In genomic region chr20:5780233-5781217, GRCh38 we compare ENCODE assay signal across 11 cellular contexts. TPM values are rescaled to one million over a fixed set of nuclear protein-coding genes. Genes with fewer than 3 reads are reported as not detected.
DNase-seq lines count a peak whose midpoint lies in the region; ATAC-seq and FAIRE-seq lines count a peak whose summit lies in the region.
"Had no signal": no experiment of that assay in that cellular context is flagged by ENCODE, and none has a peak within 500 bp of the region (broad histone marks: within the 10 kb centered on the region; RNA-seq: fewer than 3 reads in every experiment).

No MANE protein-coding gene starts in this region.

- H3K9me3 Mint-ChIP-seq in activated naive CD4-positive, alpha-beta T cell treated with anti-CD3 and anti-CD28 coated beads for 36 hours = no peaks in the 10 kb centered on the region
- no peaks in the 10 kb centered on the region for H3K9me3 Mint-ChIP-seq in activated naive CD8-positive, alpha-beta T cell treated with anti-CD3 and anti-CD28 coated beads, Interleukin-2, amount 50 U/mL, for 24 hours

- no peaks in the 10 kb centered on the region for H3K36me3 ChIP-seq in small intestine (ENCODE audit: control insufficient read depth in 2 of 2, insufficient read depth in 2 of 2, low read length in 2 of 2)
- H3K36me3 ChIP-seq: ovary had no signal

- FAIRE-seq in small intestine (lab: Jason Lieb, UNC) (no peak), frontal cortex (lab: Jason Lieb, UNC) (no peak)

- no peak overlapping the region for H3K4me3 ChIP-seq in small intestine (ENCODE audit: low read depth in 1 of 2, low read length in 2 of 2)
- H3K4me3 ChIP-seq: ovary had no signal

- H3K9me3 ChIP-seq in small intestine (ENCODE audit: control insufficient read depth, low read depth) = no peaks in the 10 kb centered on the region
- H3K9me3 ChIP-seq: ovary had no signal

- H3K27ac Mint-ChIP-seq in activated naive CD4-positive, alpha-beta T cell treated with anti-CD3 and anti-CD28 coated beads for 36 hours = peak overlapping the region; percentile 68
- peak overlapping the region; percentile 67 for H3K27ac Mint-ChIP-seq in activated naive CD8-positive, alpha-beta T cell treated with anti-CD3 and anti-CD28 coated beads, Interleukin-2, amount 50 U/mL, for 24 hours

- H3K27me3 Mint-ChIP-seq in activated naive CD4-positive, alpha-beta T cell treated with anti-CD3 and anti-CD28 coated beads for 36 hours (ENCODE audit: low read depth) = no peaks in the 10 kb centered on the region
- no peaks in the 10 kb centered on the region for H3K27me3 Mint-ChIP-seq in activated naive CD8-positive, alpha-beta T cell treated with anti-CD3 and anti-CD28 coated beads, Interleukin-2, amount 50 U/mL, for 24 hours

- 51 to 79% (median 53%) methylated on average over 7 of the region's 7 CpGs for WGBS in small intestine, 3 donors

- peaks cover 7% of the 10 kb centered on the region in 2 donors for H3K4me1 ChIP-seq in small intestine (ENCODE audit: control insufficient read depth in 2 of 2, insufficient read depth in 1 of 2, low read depth in 1 of 2, low read length in 1 of 2)

- H3K36me3 Mint-ChIP-seq in activated naive CD4-positive, alpha-beta T cell treated with anti-CD3 and anti-CD28 coated beads for 36 hours (ENCODE audit: low read depth) = peaks cover 2% of the 10 kb centered on the region
- peaks cover 18% of the 10 kb centered on the region for H3K36me3 Mint-ChIP-seq in activated naive CD8-positive, alpha-beta T cell treated with anti-CD3 and anti-CD28 coated beads, Interleukin-2, amount 50 U/mL, for 24 hours (ENCODE audit: low read depth)

- no peak overlapping the region for H3K4me3 Mint-ChIP-seq in activated naive CD4-positive, alpha-beta T cell treated with anti-CD3 and anti-CD28 coated beads for 36 hours
- no peak overlapping the region for H3K4me3 Mint-ChIP-seq in activated naive CD8-positive, alpha-beta T cell treated with anti-CD3 and anti-CD28 coated beads, Interleukin-2, amount 50 U/mL, for 24 hours

- CTCF ChIA-PET in activated naive CD4-positive, alpha-beta T cell treated with anti-CD3 and anti-CD28 coated beads for 36 hours (lab: Charles Lee) = no interaction called here

- H3K27ac ChIP-seq in small intestine (ENCODE audit: low read depth in 1 of 2, low read length in 1 of 2) = peak overlapping the region; percentile 17 to 24
- H3K27ac ChIP-seq: ovary had no signal

- intact Hi-C loops in activated naive CD4-positive, alpha-beta T cell treated with anti-CD3 and anti-CD28 coated beads for 36 hours (cut with micrococcal nuclease) = no loop called here

- H3K4me1 Mint-ChIP-seq in activated naive CD4-positive, alpha-beta T cell treated with anti-CD3 and anti-CD28 coated beads for 36 hours (ENCODE audit: low read depth) = peaks cover 5% of the 10 kb centered on the region
- H3K4me1 Mint-ChIP-seq in activated naive CD8-positive, alpha-beta T cell treated with anti-CD3 and anti-CD28 coated beads, Interleukin-2, amount 50 U/mL, for 24 hours = peaks cover 6% of the 10 kb centered on the region

- DNase-seq in activated naive CD4-positive, alpha-beta T cell treated with anti-CD3 and anti-CD28 coated beads for 36 hours = no peak
- DNase-seq in activated naive CD4-positive, alpha-beta T cell (lab: John Stamatoyannopoulos, UW) = no peak
- DNase-seq in HCEC 1CT (peak; percentile 28), small intestine (peak; percentile 67), frontal cortex (ENCODE audit: low spot score in 2 of 2) (no peak), activated gamma-delta T cell (lab: John Stamatoyannopoulos, UW) (no peak)
- DNase-seq in activated naive CD8-positive, alpha-beta T cell treated with anti-CD3 and anti-CD28 coated beads, Interleukin-2, amount 50 U/mL, for 24 hours = no peak
- DNase-seq: Karpas-422; ovary; stimulated activated CD4-positive, alpha-beta T cell treated with anti-CD3 and anti-CD28 coated beads, Interleukin-15, amount 100 ng/mL, for 24 hours had no signal

- H3K27me3 ChIP-seq in small intestine (ENCODE audit: control insufficient read depth in 2 of 2, insufficient read depth in 2 of 2, low read length in 2 of 2) = no peaks in the 10 kb centered on the region
- H3K27me3 ChIP-seq: ovary had no signal

- peak; percentile 66 for ATAC-seq in activated naive CD8-positive, alpha-beta T cell treated with anti-CD3 and anti-CD28 coated beads, Interleukin-2, amount 50 U/mL, for 24 hours
- ATAC-seq in HG02763 (IDR thresholded peaks at IDR 0.05; ENCODE audit: unreplicated experiment) = no peak

RNA-seq across cellular contexts. Expression of gene SHLD1, which starts 30.3 kb away (rescaled TPM):
- 10 to 100 TPM; 10.1 TPM for total RNA-seq in activated naive CD4-positive, alpha-beta T cell treated with anti-CD3 and anti-CD28 coated beads for 36 hours
- polyA plus RNA-seq in small intestine = 10 to 100 TPM; 12.3 to 19.2 (median 19.2) TPM
- 6.1 TPM for total RNA-seq in frontal cortex

Comparison
In these comparisons a context has a peak if more than half of its experiments do, and no peak if none do; other contexts are left out.
1. DNase-seq: peak in HCEC 1CT (single experiment) and small intestine (single experiment); none in activated naive CD4-positive, alpha-beta T cell treated with anti-CD3 and anti-CD28 coated beads for 36 hours (single experiment), activated naive CD4-positive, alpha-beta T cell (0 of 4), activated naive CD8-positive, alpha-beta T cell treated with anti-CD3 and anti-CD28 coated beads, Interleukin-2, amount 50 U/mL, for 24 hours (single experiment), frontal cortex (0 of 2) and activated gamma-delta T cell (single experiment).